Comparison of ENCODE assay signal across 1 cellular context in genomic region chr4:1771555-1772305, GRCh38.
TF ChIP-seq lines count a peak whose summit lies in the region.

No MANE protein-coding gene starts in this region.

TF ChIP-seq in H1, 55 proteins besides CTCF, POLR2A, EP300 and RAD21:
- TF ChIP-seq SUZ12 (IDR thresholded peaks at IDR 0.05; ENCODE audit: low read length) (no peak), BRCA1 (IDR thresholded peaks at IDR 0.05; ENCODE audit: low read depth, low read length) (no peak), ATF2 (IDR thresholded peaks at IDR 0.05; ENCODE audit: low read length) (no peak), TAF7 (optimal IDR thresholded peaks at IDR 0.05; ENCODE audit: borderline replicate concordance, low read depth, low read length) (no peak), JUN (IDR thresholded peaks at IDR 0.05; ENCODE audit: low read depth, low read length) (no peak), KDM1A (IDR thresholded peaks at IDR 0.05; ENCODE audit: borderline replicate concordance, low read length) (no peak), CHD1 (IDR thresholded peaks at IDR 0.05; ENCODE audit: low read depth, low read length) (no peak), KDM5A (IDR thresholded peaks at IDR 0.05; ENCODE audit: low read length) (no peak), PHF8 (conservative IDR thresholded peaks at IDR 0.05; ENCODE audit: low read depth, low read length) (no peak), NRF1 (IDR thresholded peaks at IDR 0.05; ENCODE audit: low read depth, low read length) (no peak), RNF2 (IDR thresholded peaks at IDR 0.05; ENCODE audit: borderline replicate concordance, low read depth, low read length, missing control alignments, poor library complexity, severe bottlenecking) (no peak), CREB1 (IDR thresholded peaks at IDR 0.05) (no peak), SRF (IDR thresholded peaks at IDR 0.05; ENCODE audit: low read depth, low read length) (no peak), POLR2AphosphoS5 (IDR thresholded peaks at IDR 0.05; ENCODE audit: low read depth, low read length) (no peak), TAF1 (IDR thresholded peaks at IDR 0.05; ENCODE audit: low read depth, low read length) (no peak), MAFK (IDR thresholded peaks at IDR 0.05; ENCODE audit: low read depth, low read length) (no peak), RFX5 (IDR thresholded peaks at IDR 0.05; ENCODE audit: borderline replicate concordance, low read depth, low read length) (no peak), MAX (IDR thresholded peaks at IDR 0.05) (no peak)
